In genomic region chr4:8195841-8196460, GRCh38 we compare ENCODE assay signal across 1 cellular context.
TF ChIP-seq lines count a peak whose summit lies in the region.

No MANE protein-coding gene starts in this region.

TF ChIP-seq in K562, 482 proteins besides CTCF, POLR2A, EP300 and RAD21:
- TF ChIP-seq FOSL1 (tag; conservative IDR thresholded peaks at IDR 0.05) (peak; percentile 42; the same call in 1 of the 2 replicates), FUS (optimal IDR thresholded peaks at IDR 0.05; ENCODE audit: low read depth, low read length) (no peak), ZNF512 (tag; IDR thresholded peaks at IDR 0.05) (no peak), ELK1 (CRISPR knock-in tag; IDR thresholded peaks at IDR 0.05) (no peak), MEIS2 (IDR thresholded peaks at IDR 0.05; ENCODE audit: partially characterized antibody) (peak; percentile 25), JUND (IDR thresholded peaks at IDR 0.05; ENCODE audit: borderline replicate concordance, low read depth, low read length) (peak; percentile 13; the same call in 1 of the 2 replicates), JUND (tag; IDR thresholded peaks at IDR 0.05; ENCODE audit: borderline replicate concordance, low read depth, low read length) (no peak), NFE2 (IDR thresholded peaks at IDR 0.05; ENCODE audit: low read depth) (0 out of 2 replicates have a peak, but pooled peaks have one; percentile 21), ZFP30 (CRISPR knock-in tag; IDR thresholded peaks at IDR 0.05; ENCODE audit: borderline replicate concordance) (no peak), RAD51 (IDR thresholded peaks at IDR 0.05; ENCODE audit: borderline replicate concordance, low read depth) (no peak), HMBOX1 (IDR thresholded peaks at IDR 0.05) (no peak)
- TF ChIP-seq, protein P1, sequence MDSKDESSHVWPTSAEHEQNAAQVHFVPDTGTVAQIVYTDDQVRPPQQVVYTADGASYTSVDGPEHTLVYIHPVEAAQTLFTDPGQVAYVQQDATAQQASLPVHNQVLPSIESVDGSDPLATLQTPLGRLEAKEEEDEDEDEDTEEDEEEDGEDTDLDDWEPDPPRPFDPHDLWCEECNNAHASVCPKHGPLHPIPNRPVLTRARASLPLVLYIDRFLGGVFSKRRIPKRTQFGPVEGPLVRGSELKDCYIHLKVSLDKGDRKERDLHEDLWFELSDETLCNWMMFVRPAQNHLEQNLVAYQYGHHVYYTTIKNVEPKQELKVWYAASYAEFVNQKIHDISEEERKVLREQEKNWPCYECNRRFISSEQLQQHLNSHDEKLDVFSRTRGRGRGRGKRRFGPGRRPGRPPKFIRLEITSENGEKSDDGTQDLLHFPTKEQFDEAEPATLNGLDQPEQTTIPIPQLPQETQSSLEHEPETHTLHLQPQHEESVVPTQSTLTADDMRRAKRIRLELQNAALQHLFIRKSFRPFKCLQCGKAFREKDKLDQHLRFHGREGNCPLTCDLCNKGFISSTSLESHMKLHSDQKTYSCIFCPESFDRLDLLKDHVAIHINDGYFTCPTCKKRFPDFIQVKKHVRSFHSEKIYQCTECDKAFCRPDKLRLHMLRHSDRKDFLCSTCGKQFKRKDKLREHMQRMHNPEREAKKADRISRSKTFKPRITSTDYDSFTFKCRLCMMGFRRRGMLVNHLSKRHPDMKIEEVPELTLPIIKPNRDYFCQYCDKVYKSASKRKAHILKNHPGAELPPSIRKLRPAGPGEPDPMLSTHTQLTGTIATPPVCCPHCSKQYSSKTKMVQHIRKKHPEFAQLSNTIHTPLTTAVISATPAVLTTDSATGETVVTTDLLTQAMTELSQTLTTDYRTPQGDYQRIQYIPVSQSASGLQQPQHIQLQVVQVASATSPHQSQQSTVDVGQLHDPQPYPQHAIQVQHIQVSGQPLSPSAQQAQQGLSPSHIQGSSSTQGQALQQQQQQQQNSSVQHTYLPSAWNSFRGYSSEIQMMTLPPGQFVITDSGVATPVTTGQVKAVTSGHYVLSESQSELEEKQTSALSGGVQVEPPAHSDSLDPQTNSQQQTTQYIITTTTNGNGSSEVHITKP (IDR thresholded peaks at IDR 0.05; ENCODE audit: partially characterized antibody): peak; percentile 40
